Comparison of ENCODE assay signal across 13 cellular contexts in the genomic region with DNA sequence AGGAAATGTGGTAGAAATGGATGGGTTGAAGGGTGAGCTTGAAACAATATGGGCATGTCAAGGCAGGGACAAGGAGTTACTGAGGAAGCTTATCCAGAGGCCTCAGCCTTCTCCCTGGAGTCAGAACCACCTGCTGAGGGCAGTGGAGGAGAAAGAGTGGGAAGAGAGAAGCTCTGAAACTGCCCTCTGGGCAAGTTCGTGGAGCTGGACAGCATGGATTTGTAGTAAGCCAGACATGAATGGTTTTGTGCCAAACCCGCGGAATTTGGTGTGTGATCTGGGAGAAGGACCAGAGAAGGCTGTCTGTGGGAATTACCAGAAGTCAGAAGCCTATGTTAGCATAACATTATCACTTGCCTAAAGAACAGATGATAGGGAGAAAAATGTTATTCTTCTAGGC.
A peak's percentile ranks its signal among the peaks of the same experiment; 100 is the strongest.
DNase-seq lines count a peak whose midpoint lies in the region; ATAC-seq and TF ChIP-seq lines count a peak whose summit lies in the region.
"Had no signal": no experiment of that assay in that cellular context is flagged by ENCODE, and none has a peak within 500 bp of the region (broad histone marks: within the 10 kb centered on the region; RNA-seq: fewer than 3 reads in every experiment).

No MANE protein-coding gene starts in this region.

- peaks cover 3% of the 10 kb centered on the region for H3K36me3 Mint-ChIP-seq in chondrocyte (ENCODE audit: low read depth)
- H3K36me3 Mint-ChIP-seq in activated T-cell treated with anti-CD3 and anti-CD28 coated beads, Interleukin-2, amount 50 U/mL, for 4 hours (ENCODE audit: insufficient read depth), result no peaks in the 10 kb centered on the region
- H3K36me3 Mint-ChIP-seq: activated naive CD4-positive, alpha-beta T cell treated with anti-CD3 and anti-CD28 coated beads, Interleukin-2, amount 10 ng/mL, durations not matched to agents 7 days and 5 days had no signal

- no peaks in the 10 kb centered on the region for H3K9me3 Mint-ChIP-seq in chondrocyte (ENCODE audit: low read depth)
- H3K9me3 Mint-ChIP-seq in activated T-cell treated with anti-CD3 and anti-CD28 coated beads, Interleukin-2, amount 50 U/mL, for 4 hours, result no peaks in the 10 kb centered on the region
- H3K9me3 Mint-ChIP-seq: activated naive CD4-positive, alpha-beta T cell treated with anti-CD3 and anti-CD28 coated beads, Interleukin-2, amount 10 ng/mL, durations not matched to agents 7 days and 5 days had no signal

- no peak for ATAC-seq in activated T-cell treated with anti-CD3 and anti-CD28 coated beads, Interleukin-2, amount 50 U/mL, for 4 hours
- ATAC-seq: activated CD8-positive, alpha-beta T cell treated with anti-CD3 and anti-CD28 coated beads, Interleukin-2, amount 10 ng/mL, durations not matched to agents 7 days and 5 days had no signal

- 80 to 81% methylated on average over 3 of the region's 3 CpGs for WGBS in sigmoid colon, 2 donors

- TF ChIP-seq EP300 in sigmoid colon (IDR thresholded peaks at IDR 0.05), result no peak

- TF ChIP-seq CTCF in fibroblast of pulmonary artery (IDR thresholded peaks at IDR 0.05; ENCODE audit: low read length, missing control alignments), result no peak
- TF ChIP-seq CTCF in sigmoid colon (IDR thresholded peaks at IDR 0.05), result no peak
- TF ChIP-seq CTCF in chondrocyte (IDR thresholded peaks at IDR 0.05), result no peak

- peak; percentile 49 for DNase-seq in ELR (ENCODE audit: low read depth)
- DNase-seq in RPMI7951 (ENCODE audit: low read depth), result peak; percentile 97
- peak; percentile 52 for DNase-seq in fibroblast of pulmonary artery (ENCODE audit: low read depth)
- no peak for DNase-seq in sigmoid colon
- no peak for DNase-seq in stimulated activated CD4-positive, alpha-beta T cell treated with anti-CD3 and anti-CD28 coated beads, Interleukin-4, amount 100 ng/mL, for 24 hours
- DNase-seq in NCI-H748 treated with DMSO at 0.1 percent for 48 hours (lab: John Stamatoyannopoulos, UW), result no peak
- no peak for DNase-seq in chondrocyte (ENCODE audit: low spot score)
- DNase-seq in activated T-cell treated with anti-CD3 and anti-CD28 coated beads, Interleukin-2, amount 50 U/mL, for 4 hours, result no peak
- DNase-seq: activated CD8-positive, alpha-beta T cell treated with anti-CD3 and anti-CD28 coated beads, Interleukin-2, amount 10 ng/mL, durations not matched to agents 7 days and 5 days; activated naive CD4-positive, alpha-beta T cell treated with anti-CD3 and anti-CD28 coated beads, Interleukin-2, amount 10 ng/mL, durations not matched to agents 7 days and 5 days; NCI-H2227 treated with DMSO at 0.1 percent for 48 hours; Peyer's patch had no signal

- no peak overlapping the region for H3K4me3 ChIP-seq in fibroblast of pulmonary artery (replicated peaks; ENCODE audit: low read depth, low read length)
- no peak overlapping the region for H3K4me3 ChIP-seq in sigmoid colon
- H3K4me3 ChIP-seq: esophagus muscularis mucosa, Peyer's patch had no signal

- H3K9me3 ChIP-seq in sigmoid colon, result no peaks in the 10 kb centered on the region
- H3K9me3 ChIP-seq: esophagus muscularis mucosa, Peyer's patch had no signal

- no peaks in the 10 kb centered on the region for H3K36me3 ChIP-seq in sigmoid colon
- H3K36me3 ChIP-seq: esophagus muscularis mucosa, Peyer's patch had no signal

- H3K27me3 ChIP-seq in sigmoid colon, result no peaks in the 10 kb centered on the region
- H3K27me3 ChIP-seq: esophagus muscularis mucosa, Peyer's patch had no signal

- H3K27ac ChIP-seq in sigmoid colon, result peak overlapping the region in 3 of 4 donors; percentile 7 to 52 (median 52)
- H3K27ac ChIP-seq: esophagus muscularis mucosa, Peyer's patch had no signal

- H3K4me3 Mint-ChIP-seq in chondrocyte (ENCODE audit: unreplicated experiment), result no peak overlapping the region
- no peak overlapping the region for H3K4me3 Mint-ChIP-seq in activated T-cell treated with anti-CD3 and anti-CD28 coated beads, Interleukin-2, amount 50 U/mL, for 4 hours
- H3K4me3 Mint-ChIP-seq: activated CD8-positive, alpha-beta T cell treated with anti-CD3 and anti-CD28 coated beads, Interleukin-2, amount 10 ng/mL, durations not matched to agents 7 days and 5 days; activated naive CD4-positive, alpha-beta T cell treated with anti-CD3 and anti-CD28 coated beads, Interleukin-2, amount 10 ng/mL, durations not matched to agents 7 days and 5 days had no signal

- H3K4me1 ChIP-seq in sigmoid colon, result peaks cover 0 to 23% (median 11%) of the 10 kb centered on the region in 4 donors
- H3K4me1 ChIP-seq: Peyer's patch had no signal

- H3K27ac Mint-ChIP-seq in chondrocyte (ENCODE audit: unreplicated experiment), result no peak overlapping the region
- H3K27ac Mint-ChIP-seq: activated CD8-positive, alpha-beta T cell treated with anti-CD3 and anti-CD28 coated beads, Interleukin-2, amount 10 ng/mL, durations not matched to agents 7 days and 5 days; activated naive CD4-positive, alpha-beta T cell treated with anti-CD3 and anti-CD28 coated beads, Interleukin-2, amount 10 ng/mL, durations not matched to agents 7 days and 5 days had no signal

- H3K27me3 Mint-ChIP-seq in chondrocyte (ENCODE audit: low read depth), result no peaks in the 10 kb centered on the region
- no peaks in the 10 kb centered on the region for H3K27me3 Mint-ChIP-seq in activated T-cell treated with anti-CD3 and anti-CD28 coated beads, Interleukin-2, amount 50 U/mL, for 4 hours (ENCODE audit: low read depth)

- no peak for TF ChIP-seq POLR2A in sigmoid colon (IDR thresholded peaks at IDR 0.05)

- H3K4me1 Mint-ChIP-seq in chondrocyte (ENCODE audit: low read depth), result peaks cover 12% of the 10 kb centered on the region
- peaks cover 2% of the 10 kb centered on the region for H3K4me1 Mint-ChIP-seq in activated T-cell treated with anti-CD3 and anti-CD28 coated beads, Interleukin-2, amount 50 U/mL, for 4 hours (ENCODE audit: low read depth)

- intact Hi-C loops in sigmoid colon (cut with DNase I), result loop anchor here (5.0 to 10.0 kb wide), 3 partner anchors 78 to 336 kb away; partner anchors contain the start of gene CHST11

Comparison
In these comparisons a context has a peak if more than half of its experiments do, and no peak if none do; other contexts are left out.
1. DNase-seq: peak in ELR (single experiment), RPMI7951 (single experiment) and fibroblast of pulmonary artery (single experiment); none in sigmoid colon (single experiment), stimulated activated CD4-positive, alpha-beta T cell treated with anti-CD3 and anti-CD28 coated beads, Interleukin-4, amount 100 ng/mL, for 24 hours (single experiment), NCI-H748 treated with DMSO at 0.1 percent for 48 hours (single experiment), chondrocyte (single experiment) and activated T-cell treated with anti-CD3 and anti-CD28 coated beads, Interleukin-2, amount 50 U/mL, for 4 hours (single experiment).